In the genomic region with DNA sequence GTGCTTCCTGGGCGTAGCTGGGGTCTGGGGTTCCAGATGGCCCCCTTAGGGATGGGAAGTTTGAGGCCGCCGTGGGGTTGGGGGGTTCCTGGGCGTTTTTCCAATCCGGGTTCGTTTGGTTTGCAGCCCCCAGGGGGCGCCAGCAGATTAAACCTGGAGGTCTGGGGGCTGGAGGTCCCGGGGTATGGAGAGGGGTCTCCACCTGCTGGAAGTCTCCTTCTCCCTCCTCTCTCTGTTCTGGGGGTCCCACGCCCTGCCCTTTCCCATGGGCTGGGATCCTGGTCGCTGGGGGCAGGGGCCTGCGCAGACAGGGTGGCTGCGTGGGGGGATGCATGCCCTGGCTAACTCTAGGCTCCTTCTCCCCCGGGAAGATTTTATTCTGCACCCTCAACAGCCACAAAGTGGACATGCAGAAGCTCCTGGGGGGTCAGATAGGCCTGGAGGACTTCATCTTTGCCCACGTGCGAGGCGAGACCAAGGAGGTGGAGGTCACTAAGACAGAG, we compare ENCODE assay signal across 8 cellular contexts. TPM values are rescaled to one million over a fixed set of nuclear protein-coding genes. Genes with fewer than 3 reads are reported as not detected.
DNase-seq lines count a peak whose midpoint lies in the region; ATAC-seq, FAIRE-seq and TF ChIP-seq lines count a peak whose summit lies in the region.

No MANE protein-coding gene starts in this region.

- H3K27me3 Mint-ChIP-seq in activated naive CD4-positive, alpha-beta T cell treated with anti-CD3 and anti-CD28 coated beads, Interleukin-2, amount 10 ng/mL, durations not matched to agents 7 days and 5 days = peaks cover 31% of the 10 kb centered on the region

- 7% methylated on average over 3 of the region's 16 CpGs; no CpG with 5 or more reads in 1 of the 2 experiments for WGBS in IMR-90 (ENCODE audit: extremely low coverage in 2 of 2, insufficient read length in 1 of 2), 2 experiments

- no peak overlapping the region for H3K23ac ChIP-seq in IMR-90 (ENCODE audit: low read depth, low read length)

- H3K27me3 ChIP-seq in BLaER1 (peaks cover 42% of the 10 kb centered on the region), IMR-90 (ENCODE audit: control insufficient read depth, insufficient read depth, low read length) (peaks cover 11% of the 10 kb centered on the region), left lung (peaks cover 14 to 37% of the 10 kb centered on the region in 2 donors)

- H3K4me3 ChIP-seq in BLaER1 (peak overlapping the region; percentile 65), IMR-90 (ENCODE audit: insufficient read depth, low read depth, low read length) (no peak overlapping the region), left lung (peak overlapping the region; percentile 9 to 31)

- no peak overlapping the region for H3K18ac ChIP-seq in IMR-90 (ENCODE audit: low read depth, low read length)

- H3K9me1 ChIP-seq in IMR-90 (ENCODE audit: insufficient read depth, low read length) = no peaks in the 10 kb centered on the region

- TF ChIP-seq CTCF in IMR-90 (conservative IDR thresholded peaks at IDR 0.05; ENCODE audit: low read depth, low read length) (peak; percentile 34), left lung (IDR thresholded peaks at IDR 0.05) (peak; percentile 22 to 46)

- peak overlapping the region; percentile 41; the same call in 1 of the 2 replicates for H3K9ac ChIP-seq in BLaER1
- H3K9ac ChIP-seq in IMR-90 (ENCODE audit: low read depth, low read length) = no peak overlapping the region

- no peak overlapping the region for H2BK15ac ChIP-seq in IMR-90 (ENCODE audit: low read depth, low read length)

- no peak overlapping the region for H2BK20ac ChIP-seq in IMR-90 (ENCODE audit: low read depth, low read length)

- 0 out of 2 replicates have a peak, but pooled peaks have one; percentile 12 for TF ChIP-seq RAD21 in IMR-90 (IDR thresholded peaks at IDR 0.05; ENCODE audit: low read length)

- H3K4me1 ChIP-seq in BLaER1 = peaks cover 12% of the 10 kb centered on the region
- no peaks in the 10 kb centered on the region for H3K4me1 ChIP-seq in IMR-90 (ENCODE audit: control insufficient read depth, insufficient read depth, low read length)
- peaks cover 0 to 6% of the 10 kb centered on the region in 2 donors for H3K4me1 ChIP-seq in left lung

- H3K4me2 ChIP-seq in BLaER1 = peak overlapping the region; percentile 83
- peak overlapping the region; percentile 42; the same call in 1 of the 2 replicates for H3K4me2 ChIP-seq in IMR-90 (ENCODE audit: low read depth, low read length)

- FAIRE-seq in RCC 7860 (lab: Jason Lieb, UNC) = no peak

- peak overlapping the region; percentile 41 for H3K4me3 Mint-ChIP-seq in activated naive CD4-positive, alpha-beta T cell treated with anti-CD3 and anti-CD28 coated beads, Interleukin-2, amount 10 ng/mL, durations not matched to agents 7 days and 5 days

- H3K36me3 Mint-ChIP-seq in activated naive CD4-positive, alpha-beta T cell treated with anti-CD3 and anti-CD28 coated beads, Interleukin-2, amount 10 ng/mL, durations not matched to agents 7 days and 5 days = no peaks in the 10 kb centered on the region

- intact Hi-C loops in IMR-90 (cut with micrococcal nuclease) (no loop called here), left lung (cut with DNase I) (no loop called here)

- in situ Hi-C loops in IMR-90 (cut with MboI; ENCODE audit: low sequenced_read_pairs) = no loop called here

- H2BK5ac ChIP-seq in IMR-90 (ENCODE audit: low read depth, low read length, poor library complexity, severe bottlenecking) = no peak overlapping the region

- peaks cover 2% of the 10 kb centered on the region for H3K4me1 Mint-ChIP-seq in activated naive CD4-positive, alpha-beta T cell treated with anti-CD3 and anti-CD28 coated beads, Interleukin-2, amount 10 ng/mL, durations not matched to agents 7 days and 5 days

- H4K91ac ChIP-seq in IMR-90 (ENCODE audit: insufficient read depth, low read depth, low read length) = no peak overlapping the region

- no peak overlapping the region for H4K5ac ChIP-seq in IMR-90 (ENCODE audit: low read depth, low read length)

- no peak overlapping the region for H3K14ac ChIP-seq in IMR-90 (replicated peaks; ENCODE audit: low read depth, low read length)

- H2AK5ac ChIP-seq in IMR-90 (ENCODE audit: low read depth, low read length) = no peak overlapping the region

- no peak overlapping the region for H2BK120ac ChIP-seq in IMR-90 (ENCODE audit: low read depth, low read length)

- ATAC-seq in IMR-90 (ENCODE audit: low read depth) (0 out of 2 replicates have a peak, but pooled peaks have one; percentile 14), left lung (no peak), GM19455 (IDR thresholded peaks at IDR 0.05; ENCODE audit: unreplicated experiment) (no peak), GM18909 (IDR thresholded peaks at IDR 0.05; ENCODE audit: poor library complexity, unreplicated experiment) (no peak), GM21737 (IDR thresholded peaks at IDR 0.05; ENCODE audit: unreplicated experiment) (no peak)

- H3K56ac ChIP-seq in IMR-90 (ENCODE audit: extremely low read depth, insufficient read depth, low read length) = no peak overlapping the region

- DNase-seq in IMR-90 (no peak), left lung (no peak), RCC 7860 (ENCODE audit: low spot score) (no peak)
- DNase-seq in activated naive CD4-positive, alpha-beta T cell treated with anti-CD3 and anti-CD28 coated beads, Interleukin-2, amount 10 ng/mL, durations not matched to agents 7 days and 5 days = peak; percentile 59

- no peak overlapping the region for H3K27ac Mint-ChIP-seq in activated naive CD4-positive, alpha-beta T cell treated with anti-CD3 and anti-CD28 coated beads, Interleukin-2, amount 10 ng/mL, durations not matched to agents 7 days and 5 days

- peaks cover 14% of the 10 kb centered on the region for H3K9me3 ChIP-seq in BLaER1
- H3K9me3 ChIP-seq in IMR-90 (ENCODE audit: control insufficient read depth, insufficient read depth, low read length) = no peaks in the 10 kb centered on the region
- no peaks in the 10 kb centered on the region for H3K9me3 ChIP-seq in left lung

- H3K27ac ChIP-seq in BLaER1 (no peak overlapping the region), IMR-90 (ENCODE audit: insufficient read depth, low read length) (no peak overlapping the region), left lung (no peak overlapping the region)

- TF ChIP-seq POLR2A in IMR-90 (IDR thresholded peaks at IDR 0.05; ENCODE audit: low read depth, low read length) = no peak

- dilution Hi-C loops in IMR-90 (cut with HindIII; ENCODE audit: low sequenced_read_pairs, unreplicated experiment) = no loop called here

- H3K79me1 ChIP-seq in IMR-90 (ENCODE audit: low read depth in 1 of 2, low read length in 2 of 2) = no peaks in the 10 kb centered on the region

- H3K36me3 ChIP-seq in BLaER1 (no peaks in the 10 kb centered on the region), IMR-90 (ENCODE audit: control insufficient read depth, insufficient read depth, low read length) (no peaks in the 10 kb centered on the region), left lung (no peaks in the 10 kb centered on the region)

- peak overlapping the region; percentile 49 for H2AFZ ChIP-seq in IMR-90 (replicated peaks; ENCODE audit: low read length, poor library complexity)

- peaks cover 2% of the 10 kb centered on the region for H3K9me3 Mint-ChIP-seq in activated naive CD4-positive, alpha-beta T cell treated with anti-CD3 and anti-CD28 coated beads, Interleukin-2, amount 10 ng/mL, durations not matched to agents 7 days and 5 days

- BruUV-seq in IMR-90 (replicated peaks; lab: Mats Ljungman, UMichigan) = no TSS peak

- CTCF ChIA-PET in IMR-90 (lab: Yijun Ruan, JAX) = no interaction called here
- CTCF ChIA-PET in activated naive CD4-positive, alpha-beta T cell treated with anti-CD3 and anti-CD28 coated beads, Interleukin-2, amount 10 ng/mL, durations not matched to agents 7 days and 5 days (lab: Charles Lee) = interaction anchor here (1.0 to 1.2 kb wide), 2 partner anchors 22 to 41 kb away, joined by 3 read pairs; no protein-coding TSS in a partner anchor

- POLR2A ChIA-PET in IMR-90 (lab: Charles Lee; ENCODE audit: unreplicated experiment) = no interaction called here

- no peak overlapping the region for H4K8ac ChIP-seq in IMR-90 (ENCODE audit: low read depth in 2 of 2, low read length in 2 of 2)

- H2AK9ac ChIP-seq in IMR-90 (replicated peaks; ENCODE audit: low read depth, low read length, poor library complexity) = no peak overlapping the region

- H3K4ac ChIP-seq in IMR-90 (ENCODE audit: low read depth, low read length) = no peak overlapping the region

- H4K20me1 ChIP-seq in BLaER1 (no peaks in the 10 kb centered on the region), IMR-90 (ENCODE audit: insufficient read depth, low read length) (no peaks in the 10 kb centered on the region)

TF ChIP-seq in IMR-90, 13 proteins besides CTCF, POLR2A, EP300 and RAD21:
- no peak for TF ChIP-seq RFX5 (IDR thresholded peaks at IDR 0.05; ENCODE audit: low read depth, low read length)
- TF ChIP-seq NFE2L2 (IDR thresholded peaks at IDR 0.05; ENCODE audit: low read depth, low read length) = no peak
- peak; percentile 21; the same call in 1 of the 2 replicates for TF ChIP-seq SMC3 (IDR thresholded peaks at IDR 0.05; ENCODE audit: low read depth, low read length)
- TF ChIP-seq MAZ (IDR thresholded peaks at IDR 0.05; ENCODE audit: borderline replicate concordance, low read depth, low read length) = no peak

RNA-seq across cellular contexts. Expression of gene GIPC3, which starts 0.9 kb away (rescaled TPM):
- under 0.01 TPM in 2 replicates for total RNA-seq in IMR-90 (2012; rRNA removed)
- polyA plus RNA-seq in IMR-90 (2012; rRNA removed) = 0.36 and 0.42 TPM in 2 replicates
- polyA plus RNA-seq in IMR-90 (2012; cell fraction: cytosol; rRNA removed) = 0.15 and 0.29 TPM in 2 replicates
- 2.3 and 2.5 TPM in 2 replicates for polyA plus RNA-seq in IMR-90 (2012; cell fraction: nucleus; rRNA removed; ENCODE audit: low replicate concordance)
- total RNA-seq in left lung = 1 to 10 TPM; 3.1 TPM

RNA-seq across cellular contexts. Expression of gene HMG20B, which starts 13.4 kb away (rescaled TPM):
- total RNA-seq in IMR-90 (2012; rRNA removed) (57.5 and 59.4 TPM in 2 replicates), left lung (10 to 100 TPM; 50.9 to 74.8 TPM)
- 63.8 and 76.9 TPM in 2 replicates for polyA plus RNA-seq in IMR-90 (2012; rRNA removed)
- 51.1 and 68.0 TPM in 2 replicates for polyA plus RNA-seq in IMR-90 (2012; cell fraction: cytosol; rRNA removed)
- polyA plus RNA-seq in IMR-90 (2012; cell fraction: nucleus; rRNA removed; ENCODE audit: low replicate concordance) = 196 and 342 TPM in 2 replicates

RNA-seq across cellular contexts. Expression of gene TBXA2R, which starts 20.5 kb away (rescaled TPM):
- total RNA-seq in IMR-90 (2012; rRNA removed) = 0.28 and 0.36 TPM in 2 replicates
- 2.3 and 3.6 TPM in 2 replicates for polyA plus RNA-seq in IMR-90 (2012; rRNA removed)
- polyA plus RNA-seq in IMR-90 (2012; cell fraction: cytosol; rRNA removed) = 2.4 and 4.4 TPM in 2 replicates
- polyA plus RNA-seq in IMR-90 (2012; cell fraction: nucleus; rRNA removed; ENCODE audit: low replicate concordance) = 1.2 and 4.5 TPM in 2 replicates
- total RNA-seq in left lung = 1 to 10 TPM; 5.3 to 7.9 TPM

RNA-seq across cellular contexts. Expression of gene MFSD12, which starts 28.8 kb away (rescaled TPM):
- total RNA-seq in IMR-90 (2012; rRNA removed) = 20.4 and 25.0 TPM in 2 replicates
- 77.2 and 85.1 TPM in 2 replicates for polyA plus RNA-seq in IMR-90 (2012; rRNA removed)
- 78.7 and 92.2 TPM in 2 replicates for polyA plus RNA-seq in IMR-90 (2012; cell fraction: cytosol; rRNA removed)
- polyA plus RNA-seq in IMR-90 (2012; cell fraction: nucleus; rRNA removed; ENCODE audit: low replicate concordance) = 159 and 406 TPM in 2 replicates
- total RNA-seq in left lung = 10 to 100 TPM; 61.7 to 90.2 TPM

RNA-seq across cellular contexts. Expression of gene CACTIN, which starts 40.4 kb away (rescaled TPM):
- 10.8 and 12.8 TPM in 2 replicates for total RNA-seq in IMR-90 (2012; rRNA removed)
- polyA plus RNA-seq in IMR-90 (2012; rRNA removed) = 19.5 and 25.1 TPM in 2 replicates
- 16.4 and 29.5 TPM in 2 replicates for polyA plus RNA-seq in IMR-90 (2012; cell fraction: cytosol; rRNA removed)
- 48.6 and 103 TPM in 2 replicates for polyA plus RNA-seq in IMR-90 (2012; cell fraction: nucleus; rRNA removed; ENCODE audit: low replicate concordance)
- total RNA-seq in left lung = 10 to 100 TPM; 19.8 to 21.6 TPM
